8 cellular contexts compared by ENCODE assay signal in the genomic region with DNA sequence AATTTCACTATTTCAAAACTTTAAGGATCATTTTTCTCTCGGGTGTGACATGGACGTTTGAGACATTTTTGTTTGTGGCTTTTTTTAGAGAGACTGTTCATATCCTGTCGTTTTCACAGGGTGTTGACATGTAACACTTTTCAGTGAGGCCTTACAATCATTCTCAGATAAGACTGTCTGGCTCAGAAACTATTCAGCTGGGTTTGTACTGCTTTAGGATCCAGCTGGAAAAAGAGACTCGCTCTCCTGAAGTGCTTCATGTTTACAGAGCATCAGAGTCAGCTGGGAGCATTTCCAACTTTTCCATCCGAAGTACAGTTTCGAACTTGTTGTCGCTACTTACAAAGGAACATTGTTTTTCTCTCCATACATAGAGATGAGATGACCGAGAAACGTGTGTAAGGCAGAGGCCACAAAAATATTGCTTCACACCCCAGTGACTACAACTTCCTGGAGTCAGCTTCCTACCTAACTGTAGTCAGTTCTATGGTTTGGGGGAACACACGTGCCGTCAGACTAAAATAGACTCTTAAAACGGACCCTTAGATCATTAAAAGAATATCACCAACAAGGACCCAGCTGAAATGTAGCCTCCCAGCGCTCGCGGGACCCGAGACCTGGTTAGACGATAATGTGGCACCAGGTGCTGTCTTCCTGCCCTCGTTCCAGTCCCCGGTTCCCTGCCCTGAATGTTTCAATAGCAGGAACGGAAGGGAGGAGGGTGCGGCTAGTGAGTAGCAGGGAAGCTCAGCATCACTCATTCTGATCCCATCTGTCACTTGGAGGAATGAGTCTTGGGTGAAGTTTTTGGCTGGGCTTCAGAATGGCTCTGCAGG.
DNase-seq lines count a peak whose midpoint lies in the region; ATAC-seq and TF ChIP-seq lines count a peak whose summit lies in the region.

No MANE protein-coding gene starts in this region.

- no peaks in the 10 kb centered on the region for H3K9me3 Mint-ChIP-seq in CD4-positive, CD25-positive, alpha-beta regulatory T cell

- ATAC-seq in CD4-positive, CD25-positive, alpha-beta regulatory T cell (ENCODE audit: low read depth in 2 of 2): peak; percentile 21 to 35
- ATAC-seq in GM19467 (IDR thresholded peaks at IDR 0.05; ENCODE audit: unreplicated experiment) (peak; percentile 35), left colon (peak; percentile 57), HG02610 (IDR thresholded peaks at IDR 0.05; ENCODE audit: unreplicated experiment) (no peak)

- H3K27me3 Mint-ChIP-seq in CD4-positive, CD25-positive, alpha-beta regulatory T cell: no peaks in the 10 kb centered on the region

- no peak for TF ChIP-seq POLR2A in thyroid gland (IDR thresholded peaks at IDR 0.05)

- peaks cover 31% of the 10 kb centered on the region for H3K36me3 ChIP-seq in CD4-positive, CD25-positive, alpha-beta regulatory T cell (ENCODE audit: control insufficient read depth, insufficient read depth, low read length)
- H3K36me3 ChIP-seq in thyroid gland: no peaks in the 10 kb centered on the region

- peaks cover 13 to 69% (median 43%) of the 10 kb centered on the region in 4 donors for H3K4me1 Mint-ChIP-seq in CD4-positive, CD25-positive, alpha-beta regulatory T cell

- H3K27ac Mint-ChIP-seq in CD4-positive, CD25-positive, alpha-beta regulatory T cell: peak overlapping the region; percentile 94 to 99 (median 96)

- H3K4me3 Mint-ChIP-seq in CD4-positive, CD25-positive, alpha-beta regulatory T cell: peak overlapping the region; percentile 92 to 100 (median 97)

- H3K4me3 ChIP-seq in CD4-positive, CD25-positive, alpha-beta regulatory T cell (ENCODE audit: low read depth, low read length): peak overlapping the region; percentile 93
- H3K4me3 ChIP-seq in LNCaP clone FGC (ENCODE audit: low read depth, low read length) (peak overlapping the region; percentile 43), thyroid gland (replicated peaks in 1 of 3) (no peak overlapping the region)

- peak in 2 of 3 donors; percentile 44 to 73 for DNase-seq in CD4-positive, CD25-positive, alpha-beta regulatory T cell
- DNase-seq in LNCaP clone FGC (ENCODE audit: low read depth) (no peak), amniotic epithelial cell (ENCODE audit: low read depth) (peak; percentile 72), left colon (peak; percentile 43 to 53), thyroid gland (peak; percentile 32 to 35), inferior parietal cortex (ENCODE audit: extremely low spot score) (no peak)

- TF ChIP-seq CTCF in LNCaP clone FGC (IDR thresholded peaks at IDR 0.05; ENCODE audit: control insufficient read depth, extremely low read depth, insufficient read depth) (no peak), thyroid gland (IDR thresholded peaks at IDR 0.05) (no peak)

- H3K36me3 Mint-ChIP-seq in CD4-positive, CD25-positive, alpha-beta regulatory T cell: peaks cover 19% of the 10 kb centered on the region

- WGBS in thyroid gland, 2 donors: 20 to 42% methylated on average over 21 of the region's 21 CpGs

- H3K27me3 ChIP-seq in CD4-positive, CD25-positive, alpha-beta regulatory T cell (ENCODE audit: control insufficient read depth, insufficient read depth, low read length): no peaks in the 10 kb centered on the region
- H3K27me3 ChIP-seq in thyroid gland: no peaks in the 10 kb centered on the region

- no peaks in the 10 kb centered on the region for H3K9me3 ChIP-seq in CD4-positive, CD25-positive, alpha-beta regulatory T cell (ENCODE audit: control insufficient read depth in 2 of 2, low read length in 2 of 2)
- H3K9me3 ChIP-seq in thyroid gland: no peaks in the 10 kb centered on the region

- peak overlapping the region; percentile 87 for H3K27ac ChIP-seq in CD4-positive, CD25-positive, alpha-beta regulatory T cell (ENCODE audit: insufficient read depth, low read length, poor library complexity, severe bottlenecking)
- peak overlapping the region; percentile 34 to 70 (median 41) for H3K27ac ChIP-seq in thyroid gland

- intact Hi-C loops in left colon (cut with DNase I, micrococcal nuclease): no loop called here
- intact Hi-C loops in thyroid gland (cut with DNase I): no loop called here

- peaks cover 49% of the 10 kb centered on the region for H3K4me1 ChIP-seq in CD4-positive, CD25-positive, alpha-beta regulatory T cell (ENCODE audit: control insufficient read depth, insufficient read depth, low read length, poor library complexity, severe bottlenecking)
- H3K4me1 ChIP-seq in thyroid gland: peaks cover 10 to 23% of the 10 kb centered on the region in 2 donors

Comparison
In these comparisons a context has a peak if more than half of its experiments do, and no peak if none do; other contexts are left out.
1. DNase-seq: peak in CD4-positive, CD25-positive, alpha-beta regulatory T cell (2 of 3), amniotic epithelial cell (single experiment), left colon (2 of 2) and thyroid gland (2 of 2); none in LNCaP clone FGC (single experiment) and inferior parietal cortex (single experiment).
2. H3K4me3 ChIP-seq: peak in CD4-positive, CD25-positive, alpha-beta regulatory T cell (single experiment) and LNCaP clone FGC (single experiment); none in thyroid gland (0 of 3).